18 cellular contexts compared by ENCODE assay signal in the genomic region with DNA sequence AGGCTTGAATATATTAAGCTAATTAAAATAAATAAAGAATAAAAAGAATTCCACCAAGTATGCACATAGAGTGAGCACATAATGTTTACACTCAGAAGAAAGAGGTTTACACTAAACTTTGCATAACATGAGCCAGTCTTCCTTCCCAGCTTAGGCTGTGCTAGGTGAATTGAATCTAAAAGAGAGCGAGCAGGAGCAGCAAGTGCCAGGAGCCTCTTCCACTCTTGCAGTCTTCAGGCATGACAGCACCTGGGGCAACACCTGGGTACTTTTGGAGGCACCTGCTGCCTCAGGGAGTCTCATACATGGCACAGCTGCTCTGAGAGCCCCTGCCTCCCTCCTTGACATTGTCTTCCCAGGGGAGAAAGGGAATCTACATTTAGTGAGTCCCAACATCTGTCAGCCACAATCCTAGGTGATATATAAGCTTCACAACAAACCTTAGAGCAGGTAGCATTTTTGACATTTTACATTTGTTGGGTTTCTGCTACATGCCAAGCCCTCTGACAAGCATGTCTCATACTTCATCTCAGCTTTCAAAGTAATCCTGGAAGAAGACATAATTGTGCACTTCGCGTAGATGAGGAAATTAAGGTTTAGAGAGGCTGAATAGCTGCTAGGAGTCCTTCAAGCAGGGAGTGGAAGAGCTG.
"Had no signal": no experiment of that assay in that cellular context is flagged by ENCODE, and none has a peak within 500 bp of the region (broad histone marks: within the 10 kb centered on the region; RNA-seq: fewer than 3 reads in every experiment).

No MANE protein-coding gene starts in this region.

- H3K36me3 ChIP-seq: heart left ventricle, stomach, thoracic aorta had no signal

- H3K4me1 Mint-ChIP-seq: nephron progenitor cell had no signal

- H3K4me3 ChIP-seq: coronary artery, heart left ventricle, skin epidermis, stomach, thoracic aorta had no signal

- ATAC-seq: esophagus mucosa; heart left ventricle; left lobe of liver; naive thymus-derived CD4-positive, alpha-beta T cell; sciatic nerve had no signal

- H3K9me3 ChIP-seq: thoracic aorta had no signal

- H3K27me3 ChIP-seq: heart left ventricle, stomach had no signal

- H3K27ac Mint-ChIP-seq: naive thymus-derived CD4-positive, alpha-beta T cell had no signal

- H3K4me1 ChIP-seq: heart left ventricle, stomach had no signal

- H3K27ac ChIP-seq: coronary artery, heart left ventricle, skin epidermis, stomach, thoracic aorta had no signal

- H3K27me3 Mint-ChIP-seq: naive thymus-derived CD4-positive, alpha-beta T cell had no signal

- DNase-seq: effector CD8-positive, alpha-beta T cell; heart left ventricle; hippocampal formation; mammary epithelial cell; naive thymus-derived CD4-positive, alpha-beta T cell; nephron progenitor cell; posterior cingulate gyrus; stimulated activated CD4-positive, alpha-beta T cell treated with anti-CD3 and anti-CD28 coated beads, Interleukin-12 subunit alpha, Interleukin-12 subunit beta, amount 100 ng/mL, for 4 hours; stimulated activated naive CD4-positive, alpha-beta T cell; stomach; substantia nigra; trophoblast cell had no signal

- H3K4me3 Mint-ChIP-seq: naive thymus-derived CD4-positive, alpha-beta T cell; nephron progenitor cell had no signal
